ENCODE assay signal across 29 cellular contexts in the genomic region with DNA sequence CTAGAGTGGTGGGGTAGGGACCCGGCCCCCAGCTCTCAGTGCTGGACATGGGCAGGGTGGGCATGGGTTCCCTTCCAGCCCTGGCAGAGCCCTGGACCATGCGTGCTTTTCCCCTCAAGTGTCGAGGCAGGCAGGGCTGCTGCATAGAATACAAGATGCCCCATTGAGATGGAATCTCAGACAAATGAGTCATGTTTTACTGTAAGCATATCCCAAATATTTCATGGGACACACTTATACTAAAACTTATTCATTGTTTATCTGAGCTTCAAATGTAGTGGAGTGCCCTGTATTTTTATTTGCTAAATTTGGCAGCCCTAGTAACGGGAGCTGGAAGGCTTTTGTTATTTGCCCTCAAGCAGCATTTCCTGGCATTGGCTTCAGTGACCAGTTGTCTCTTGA. TPM values are rescaled to one million over a fixed set of nuclear protein-coding genes. Genes with fewer than 3 reads are reported as not detected.
DNase-seq lines count a peak whose midpoint lies in the region; ATAC-seq and TF ChIP-seq lines count a peak whose summit lies in the region.
"Had no signal": no experiment of that assay in that cellular context is flagged by ENCODE, and none has a peak within 500 bp of the region (broad histone marks: within the 10 kb centered on the region; RNA-seq: fewer than 3 reads in every experiment).

No MANE protein-coding gene starts in this region.

- ATAC-seq in HG03521 (IDR thresholded peaks at IDR 0.05; ENCODE audit: unreplicated experiment) (no peak), GM18867 (IDR thresholded peaks at IDR 0.05; ENCODE audit: unreplicated experiment) (no peak)
- ATAC-seq: A549, T-helper 17 cell had no signal

- H3K27ac ChIP-seq in substantia nigra (ENCODE audit: low read depth, low read length, poor library complexity, severe bottlenecking): no peak overlapping the region
- H3K27ac ChIP-seq: A549, ascending aorta, colonic mucosa, WERI-Rb-1 had no signal

- DNase-seq in A172 (ENCODE audit: low spot score): peak; percentile 61
- DNase-seq in HCEC 1CT: peak; percentile 51
- DNase-seq in cardiac fibroblast (ENCODE audit: low read depth in 2 of 2): peak; percentile 44 to 49
- peak; percentile 52 for DNase-seq in myocyte (ENCODE audit: low read depth)
- DNase-seq in substantia nigra (lab: John Stamatoyannopoulos, UW): no peak
- no peak for DNase-seq in germinal center (ENCODE audit: low spot score)
- DNase-seq: activated CD4-positive, alpha-beta T cell treated with anti-CD3 and anti-CD28 coated beads, Interleukin-2, amount 50 U/mL, for 48 hours; activated naive CD4-positive, alpha-beta T cell treated with anti-CD3 and anti-CD28 coated beads for 36 hours; activated T-cell treated with anti-CD3 and anti-CD28 coated beads for 4 hours; CD4-positive, alpha-beta memory T cell; colonic mucosa; DMS79 treated with DMSO at 0.1 percent for 48 hours; H7; head of caudate nucleus; immature natural killer cell; NCI-H187 treated with DMSO at 0.1 percent for 48 hours; posterior cingulate gyrus; SHP77; stimulated activated CD4-positive, alpha-beta T cell treated with anti-CD3 and anti-CD28 coated beads, Interleukin-12 subunit alpha, Interleukin-12 subunit beta, amount 100 ng/mL, for 4 hours; T-helper 17 cell; WERI-Rb-1 had no signal

- no peak overlapping the region for H3K4me3 ChIP-seq in cardiac fibroblast (replicated peaks in 1 of 2; ENCODE audit: low read depth in 2 of 2, low read length in 2 of 2)
- H3K4me3 ChIP-seq: A549, ascending aorta, colonic mucosa had no signal

- TF ChIP-seq CTCF in cardiac fibroblast (IDR thresholded peaks at IDR 0.05; ENCODE audit: low read depth, low read length): no peak

RNA-seq across cellular contexts. Expression of a gene that starts 3.2 kb away (rescaled TPM):
- total RNA-seq in A172 (2014; rRNA removed; shearing (Covaris generic)): not detected in 2 replicates
- not detected in 2 replicates for total RNA-seq in myocyte
- polyA plus RNA-seq in myocyte (2012): not detected
- total RNA-seq: ascending aorta, H7, lower leg skin, NCI-H460 had no signal
- polyA plus RNA-seq: A549; CD4-positive, alpha-beta memory T cell; endothelial cell of umbilical vein; immature natural killer cell; thymus had no signal

RNA-seq across cellular contexts. Expression of a gene that starts 31.6 kb away (rescaled TPM):
- 35.7 and 42.3 TPM in 2 replicates for total RNA-seq in A172 (2014; rRNA removed; shearing (Covaris generic))
- total RNA-seq in myocyte: 60.8 and 82.9 TPM in 2 replicates
- polyA plus RNA-seq in myocyte (2012): 42.3 TPM

Comparison
In these comparisons a context has a peak if more than half of its experiments do, and no peak if none do; other contexts are left out.
1. DNase-seq: peak in A172 (single experiment), HCEC 1CT (single experiment), cardiac fibroblast (2 of 2) and myocyte (single experiment); none in substantia nigra (0 of 49) and germinal center (single experiment).